In the genomic region with DNA sequence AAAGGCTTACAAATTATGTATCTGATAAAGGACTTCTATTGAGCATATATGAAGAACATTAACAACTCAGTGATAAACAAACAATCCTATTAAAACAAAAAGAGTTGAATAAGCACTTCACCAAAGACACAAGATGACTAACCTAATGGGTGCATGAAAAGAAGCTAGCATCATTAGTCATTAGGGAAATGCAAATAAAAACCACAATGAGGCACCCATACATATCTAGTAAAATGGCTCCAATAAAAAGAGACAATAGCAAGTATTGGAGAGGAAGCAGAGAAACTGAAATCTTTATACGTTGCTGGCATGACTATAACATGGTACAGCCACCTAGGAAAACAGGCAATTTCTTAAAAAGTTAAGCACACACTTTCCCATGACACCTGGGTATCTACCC, we compare ENCODE assay signal across 11 cellular contexts.
A peak's percentile ranks its signal among the peaks of the same experiment; 100 is the strongest.
DNase-seq lines count a peak whose midpoint lies in the region; ATAC-seq and TF ChIP-seq lines count a peak whose summit lies in the region.
"Had no signal": no experiment of that assay in that cellular context is flagged by ENCODE, and none has a peak within 500 bp of the region (broad histone marks: within the 10 kb centered on the region; RNA-seq: fewer than 3 reads in every experiment).

No MANE protein-coding gene starts in this region.

- POLR2A ChIA-PET in GM10248 (lab: Yijun Ruan, JAX) = no interaction called here

- TF ChIP-seq CTCF in GM13977 (IDR thresholded peaks at IDR 0.05; ENCODE audit: extremely low read depth, insufficient read depth, missing control alignments) (no peak), NB4 (IDR thresholded peaks at IDR 0.05; ENCODE audit: low read depth, low read length) (no peak), GM10248 (IDR thresholded peaks at IDR 0.05; ENCODE audit: control extremely low read depth, extremely low read depth, low read depth, missing control alignments) (no peak)

- CTCF ChIA-PET in GM10248 (lab: Yijun Ruan, JAX) = no interaction called here

- in situ Hi-C loops in GM13977 (cut with MboI; ENCODE audit: low pct_unique_long_range_greater_than_20kb, low sequenced_read_pairs, unreplicated experiment) = no loop called here

- H3K4me3 ChIP-seq in NB4 (ENCODE audit: low read depth, low read length) = no peak overlapping the region

- no peaks in the 10 kb centered on the region for H3K9me3 Mint-ChIP-seq in T-helper 2 cell treated with Interferon-gamma antibody and Interleukin-4, amounts not matched to agents 5 μg/mL and 100 μg/mL, for 36 hours

- H3K4me3 Mint-ChIP-seq in T-helper 2 cell treated with Interferon-gamma antibody and Interleukin-4, amounts not matched to agents 5 μg/mL and 100 μg/mL, for 36 hours = no peak overlapping the region

- no peaks in the 10 kb centered on the region for H3K36me3 Mint-ChIP-seq in T-helper 2 cell treated with Interferon-gamma antibody and Interleukin-4, amounts not matched to agents 5 μg/mL and 100 μg/mL, for 36 hours (ENCODE audit: low read depth)

- H3K27ac Mint-ChIP-seq in T-helper 2 cell treated with Interferon-gamma antibody and Interleukin-4, amounts not matched to agents 5 μg/mL and 100 μg/mL, for 36 hours = no peak overlapping the region

- DNase-seq in GM13977 (ENCODE audit: low spot score) (peak; percentile 32), NB4 (ENCODE audit: low read depth) (peak; percentile 47), foreskin melanocyte (peak; percentile 58), GM10248 (ENCODE audit: extremely low spot score) (no peak), left colon (no peak)
- no peak for DNase-seq in T-helper 2 cell treated with Interferon-gamma antibody and Interleukin-4, amounts not matched to agents 5 μg/mL and 100 μg/mL, for 36 hours (ENCODE audit: low spot score)
- DNase-seq: GF-D8, NCI-H2107, T-helper 9 cell had no signal

- peaks cover 7% of the 10 kb centered on the region for H3K4me1 Mint-ChIP-seq in T-helper 2 cell treated with Interferon-gamma antibody and Interleukin-4, amounts not matched to agents 5 μg/mL and 100 μg/mL, for 36 hours (ENCODE audit: low read depth)

- peaks cover 5% of the 10 kb centered on the region for H3K27me3 Mint-ChIP-seq in T-helper 2 cell treated with Interferon-gamma antibody and Interleukin-4, amounts not matched to agents 5 μg/mL and 100 μg/mL, for 36 hours (ENCODE audit: low read depth)

- ATAC-seq in GM21825 (IDR thresholded peaks at IDR 0.05; ENCODE audit: unreplicated experiment) (peak; percentile 62), left colon (no peak), GM21528 (IDR thresholded peaks at IDR 0.05; ENCODE audit: low FRiP score, unreplicated experiment) (no peak)

- intact Hi-C loops in left colon (cut with DNase I, micrococcal nuclease) = no loop called here

- no peak for TF ChIP-seq POLR2A in NB4 (IDR thresholded peaks at IDR 0.05; ENCODE audit: extremely low read depth, insufficient read length)

Comparison
In these comparisons a context has a peak if more than half of its experiments do, and no peak if none do; other contexts are left out.
1. DNase-seq: peak in GM13977 (single experiment), NB4 (single experiment) and foreskin melanocyte (single experiment); none in GM10248 (single experiment), left colon (0 of 2) and T-helper 2 cell treated with Interferon-gamma antibody and Interleukin-4, amounts not matched to agents 5 μg/mL and 100 μg/mL, for 36 hours (single experiment).